In the genomic region with DNA sequence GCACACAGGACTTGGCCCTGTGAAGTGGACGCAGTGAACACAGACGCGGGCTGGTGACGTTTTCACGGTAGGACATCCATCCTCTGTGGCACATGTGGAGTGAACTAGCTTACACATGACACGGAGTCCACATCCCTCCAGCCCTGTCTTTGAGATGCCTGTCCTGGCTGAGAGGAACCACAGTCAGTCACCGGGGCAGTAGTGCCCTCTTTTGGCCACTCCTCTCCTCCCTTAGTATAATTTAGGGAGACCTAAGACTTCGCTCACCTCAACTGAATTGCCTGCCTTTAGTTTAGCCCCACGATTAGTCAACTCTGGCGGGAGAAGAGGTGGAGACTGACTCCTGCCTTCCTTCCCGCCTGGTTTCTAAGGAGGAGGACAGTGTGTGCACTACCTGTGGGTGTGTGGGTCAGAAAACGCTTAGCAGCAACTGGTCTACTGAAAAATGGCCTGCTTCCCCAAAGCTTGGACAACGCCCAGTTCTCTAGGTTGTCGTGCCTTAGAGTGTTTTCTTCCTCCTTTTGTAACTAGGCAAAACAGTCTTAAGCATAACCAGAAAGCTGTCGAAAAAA, we compare ENCODE assay signal across 8 cellular contexts.
DNase-seq lines count a peak whose midpoint lies in the region; ATAC-seq and TF ChIP-seq lines count a peak whose summit lies in the region.

No MANE protein-coding gene starts in this region.

- ATAC-seq in GM21367 (IDR thresholded peaks at IDR 0.05; ENCODE audit: unreplicated experiment) (peak; percentile 42), HG03469 (IDR thresholded peaks at IDR 0.05; ENCODE audit: unreplicated experiment) (peak; percentile 21), memory B cell (ENCODE audit: low read depth) (peak; percentile 56)
- ATAC-seq in activated T-helper 17 cell treated with anti-CD3 and anti-CD28 coated beads, Interleukin-2, amount 50 U/mL, for 72 hours (replicated peaks) = peak; percentile 30

- CTCF ChIA-PET in GM10248 (lab: Yijun Ruan, JAX) = interaction anchor here (0.8 to 2.6 kb wide), 13 partner anchors 8 to 260 kb away, joined by 3 to 12 read pairs (median 3); no protein-coding TSS in a partner anchor

- peak overlapping the region; percentile 88 for H3K4me3 Mint-ChIP-seq in activated T-helper 17 cell treated with anti-CD3 and anti-CD28 coated beads, Interleukin-2, amount 50 U/mL, for 72 hours
- H3K4me3 Mint-ChIP-seq in memory B cell = peak overlapping the region; percentile 70

- POLR2A ChIA-PET in GM10248 (lab: Yijun Ruan, JAX) = interaction anchor here (0.6 kb wide), 1 partner anchor 62 kb away, joined by 4 read pairs; no protein-coding TSS in a partner anchor

- H3K27me3 Mint-ChIP-seq in activated T-helper 17 cell treated with anti-CD3 and anti-CD28 coated beads, Interleukin-2, amount 50 U/mL, for 72 hours = no peaks in the 10 kb centered on the region
- H3K27me3 Mint-ChIP-seq in memory B cell = no peaks in the 10 kb centered on the region

- peaks cover 71% of the 10 kb centered on the region for H3K36me3 Mint-ChIP-seq in activated T-helper 17 cell treated with anti-CD3 and anti-CD28 coated beads, Interleukin-2, amount 50 U/mL, for 72 hours (ENCODE audit: low read depth)
- peaks cover 9% of the 10 kb centered on the region for H3K36me3 Mint-ChIP-seq in memory B cell

- H3K27ac Mint-ChIP-seq in activated T-helper 17 cell treated with anti-CD3 and anti-CD28 coated beads, Interleukin-2, amount 50 U/mL, for 72 hours = peak overlapping the region; percentile 100
- peak overlapping the region; percentile 100 for H3K27ac Mint-ChIP-seq in memory B cell

- peaks cover 67% of the 10 kb centered on the region for H3K4me1 Mint-ChIP-seq in activated T-helper 17 cell treated with anti-CD3 and anti-CD28 coated beads, Interleukin-2, amount 50 U/mL, for 72 hours
- H3K4me1 Mint-ChIP-seq in memory B cell = peaks cover 46% of the 10 kb centered on the region

- peak; percentile 22 for TF ChIP-seq CTCF in GM10248 (IDR thresholded peaks at IDR 0.05; ENCODE audit: control extremely low read depth, extremely low read depth, low read depth, missing control alignments)

- no peak for DNase-seq in GM10248 (ENCODE audit: extremely low spot score)
- DNase-seq in memory B cell (ENCODE audit: low spot score in 2 of 2) = peak; percentile 49 to 56
- no peak for DNase-seq in DMS53 treated with DMSO at 0.1 percent for 48 hours (lab: John Stamatoyannopoulos, UW; ENCODE audit: unreplicated experiment)
- no peak for DNase-seq in DMS153 treated with DMSO at 0.1 percent for 48 hours (lab: John Stamatoyannopoulos, UW; ENCODE audit: unreplicated experiment)
- no peak for DNase-seq in NCI-H2171 (lab: John Stamatoyannopoulos, UW)

- H3K9me3 Mint-ChIP-seq in activated T-helper 17 cell treated with anti-CD3 and anti-CD28 coated beads, Interleukin-2, amount 50 U/mL, for 72 hours = no peaks in the 10 kb centered on the region
- no peaks in the 10 kb centered on the region for H3K9me3 Mint-ChIP-seq in memory B cell

Comparison
In these comparisons a context has a peak if more than half of its experiments do, and no peak if none do; other contexts are left out.
1. DNase-seq: peak in memory B cell (2 of 2); none in GM10248 (single experiment), DMS53 treated with DMSO at 0.1 percent for 48 hours (single experiment), DMS153 treated with DMSO at 0.1 percent for 48 hours (single experiment) and NCI-H2171 (single experiment).
2. Peak in every context shown above with its lines, with median percentiles within 50 percentile points of each other: ATAC-seq.